In genomic region chr3:8769088-8769822, GRCh38 we compare ENCODE assay signal across 8 cellular contexts. TPM values are rescaled to one million over a fixed set of nuclear protein-coding genes. Genes with fewer than 3 reads are reported as not detected.
DNase-seq lines count a peak whose midpoint lies in the region; ATAC-seq and TF ChIP-seq lines count a peak whose summit lies in the region.

OXTR (minus strand) TSS chr3:8769613; CDS start chr3:8768187, 1,426 bp downstream.

- DNase-seq in CD4-positive, alpha-beta T cell: peak in 9 of 10 experiments; percentile 11 to 57 (median 22)
- DNase-seq in NCI-H748 treated with DMSO at 0.1 percent for 48 hours (lab: John Stamatoyannopoulos, UW) (peak; percentile 20), fibroblast of the conjunctiva (ENCODE audit: low read depth) (peak; percentile 42), neural progenitor cell (ENCODE audit: low spot score) (peak; percentile 92), suprapubic skin (ENCODE audit: low spot score in 2 of 2) (peak in 1 of 2 donors; percentile 82)
- peak; percentile 69 to 80 for DNase-seq in activated T-cell treated with anti-CD3 and anti-CD28 coated beads, Interleukin-2, amount 50 U/mL, for 72 hours

- H3K27me3 Mint-ChIP-seq in CD4-positive, alpha-beta T cell: peaks cover 54% of the 10 kb centered on the region
- peaks cover 34% of the 10 kb centered on the region for H3K27me3 Mint-ChIP-seq in activated T-cell treated with anti-CD3 and anti-CD28 coated beads, Interleukin-2, amount 50 U/mL, for 72 hours (ENCODE audit: low read depth)
- H3K27me3 Mint-ChIP-seq in neural progenitor cell (ENCODE audit: insufficient read depth, low read depth): peaks cover 23% of the 10 kb centered on the region

- WGBS in suprapubic skin: 2% methylated on average over 36 of the region's 53 CpGs

- no peaks in the 10 kb centered on the region for H3F3A ChIP-seq in neural progenitor cell (ENCODE audit: low read depth)

- CTCF ChIA-PET in CD4-positive, alpha-beta T cell (lab: Charles Lee): interaction anchor here (0.8 to 1.5 kb wide), 4 partner anchors 9 to 534 kb away, joined by 3 read pairs; no protein-coding TSS in a partner anchor

- no peaks in the 10 kb centered on the region for H3K9me3 Mint-ChIP-seq in CD4-positive, alpha-beta T cell
- H3K9me3 Mint-ChIP-seq in activated T-cell treated with anti-CD3 and anti-CD28 coated beads, Interleukin-2, amount 50 U/mL, for 72 hours: no peaks in the 10 kb centered on the region
- no peaks in the 10 kb centered on the region for H3K9me3 Mint-ChIP-seq in neural progenitor cell

- no peak within 1 kb of the TSS for H3K27ac Mint-ChIP-seq in CD4-positive, alpha-beta T cell
- H3K27ac Mint-ChIP-seq in activated T-cell treated with anti-CD3 and anti-CD28 coated beads, Interleukin-2, amount 50 U/mL, for 72 hours: no peak within 1 kb of the TSS
- H3K27ac Mint-ChIP-seq in neural progenitor cell: no peak within 1 kb of the TSS

- no peaks in the 10 kb centered on the region for H3K79me2 ChIP-seq in neural progenitor cell (ENCODE audit: low read depth)

- H3K4me3 Mint-ChIP-seq in CD4-positive, alpha-beta T cell: no peak within 1 kb of the TSS
- H3K4me3 Mint-ChIP-seq in activated T-cell treated with anti-CD3 and anti-CD28 coated beads, Interleukin-2, amount 50 U/mL, for 72 hours: peak within 1 kb of the TSS; percentile 79 to 83
- peak within 1 kb of the TSS; percentile 57 for H3K4me3 Mint-ChIP-seq in neural progenitor cell

- peak; percentile 96 for TF ChIP-seq CTCF in CD4-positive, alpha-beta T cell (IDR thresholded peaks at IDR 0.05)
- peak; percentile 99 for TF ChIP-seq CTCF in neural progenitor cell (IDR thresholded peaks at IDR 0.05)
- peak; percentile 76 to 100 for TF ChIP-seq CTCF in suprapubic skin (IDR thresholded peaks at IDR 0.05)

- POLR2A ChIA-PET in CD4-positive, alpha-beta T cell (lab: Charles Lee): no interaction called here

- TF ChIP-seq EP300 in suprapubic skin (IDR thresholded peaks at IDR 0.05): no peak

- H3K27ac ChIP-seq in CD4-positive, alpha-beta T cell (ENCODE audit: low read depth, low read length): no peak within 1 kb of the TSS
- H3K27ac ChIP-seq in neural progenitor cell (no peak within 1 kb of the TSS), suprapubic skin (no peak within 1 kb of the TSS)

- peaks cover 5% of the 10 kb centered on the region for H3K4me1 Mint-ChIP-seq in CD4-positive, alpha-beta T cell (ENCODE audit: low read depth)
- H3K4me1 Mint-ChIP-seq in activated T-cell treated with anti-CD3 and anti-CD28 coated beads, Interleukin-2, amount 50 U/mL, for 72 hours (ENCODE audit: low read depth): peaks cover 18% of the 10 kb centered on the region
- peaks cover 13% of the 10 kb centered on the region for H3K4me1 Mint-ChIP-seq in neural progenitor cell

- H4K20me1 ChIP-seq in neural progenitor cell (ENCODE audit: low read depth): no peaks in the 10 kb centered on the region

- no peak for TF ChIP-seq POLR2A in suprapubic skin (IDR thresholded peaks at IDR 0.05)

- H3K36me3 ChIP-seq in neural progenitor cell: no peaks in the 10 kb centered on the region
- no peaks in the 10 kb centered on the region for H3K36me3 ChIP-seq in suprapubic skin

- no peak within 1 kb of the TSS for H3K9ac ChIP-seq in neural progenitor cell

- no peaks in the 10 kb centered on the region for H3K9me3 ChIP-seq in CD4-positive, alpha-beta T cell (ENCODE audit: control insufficient read depth, low read length)
- no peaks in the 10 kb centered on the region for H3K9me3 ChIP-seq in neural progenitor cell (ENCODE audit: low read depth)
- H3K9me3 ChIP-seq in suprapubic skin: no peaks in the 10 kb centered on the region

- peaks cover 35% of the 10 kb centered on the region for H3K27me3 ChIP-seq in CD4-positive, alpha-beta T cell (ENCODE audit: control insufficient read depth, insufficient read depth, low read length)
- H3K27me3 ChIP-seq in neural progenitor cell (peaks cover 46% of the 10 kb centered on the region), suprapubic skin (peaks cover 55% of the 10 kb centered on the region)

- ATAC-seq in CD4-positive, alpha-beta T cell (ENCODE audit: poor library complexity): peak; percentile 60
- ATAC-seq in GM19035 (IDR thresholded peaks at IDR 0.05; ENCODE audit: unreplicated experiment) (peak; percentile 71), HG03175 (IDR thresholded peaks at IDR 0.05; ENCODE audit: unreplicated experiment) (peak; percentile 67)
- peak; percentile 83 to 87 for ATAC-seq in activated T-cell treated with anti-CD3 and anti-CD28 coated beads, Interleukin-2, amount 50 U/mL, for 72 hours (replicated peaks in 1 of 2)

- H3K4me2 ChIP-seq in neural progenitor cell: peak within 1 kb of the TSS; percentile 88

- H2AFZ ChIP-seq in neural progenitor cell (replicated peaks): peak within 1 kb of the TSS; percentile 74

- H3K36me3 Mint-ChIP-seq in CD4-positive, alpha-beta T cell (ENCODE audit: low read depth): no peaks in the 10 kb centered on the region
- no peaks in the 10 kb centered on the region for H3K36me3 Mint-ChIP-seq in activated T-cell treated with anti-CD3 and anti-CD28 coated beads, Interleukin-2, amount 50 U/mL, for 72 hours (ENCODE audit: insufficient read depth in 2 of 2)
- H3K36me3 Mint-ChIP-seq in neural progenitor cell: no peaks in the 10 kb centered on the region

- H3K4me3 ChIP-seq in neural progenitor cell: peak within 1 kb of the TSS; percentile 42
- peak within 1 kb of the TSS; percentile 42 for H3K4me3 ChIP-seq in suprapubic skin

- peaks cover 6% of the 10 kb centered on the region for H3K4me1 ChIP-seq in neural progenitor cell
- peaks cover 26% of the 10 kb centered on the region for H3K4me1 ChIP-seq in suprapubic skin

- intact Hi-C loops in CD4-positive, alpha-beta T cell (cut with DNase I, micrococcal nuclease): no loop called here

RNA-seq across cellular contexts. Expression of gene OXTR, which starts in this region (rescaled TPM):
- under 1 TPM; 0.11 to 0.17 TPM for total RNA-seq in CD4-positive, alpha-beta T cell
- total RNA-seq in activated T-cell treated with anti-CD3 and anti-CD28 coated beads, Interleukin-2, amount 50 U/mL, for 72 hours: 1 to 10 TPM in 1 of 2 donors, under 1 TPM in 1; 0.62 to 1.5 TPM
- total RNA-seq in neural progenitor cell (ENCODE audit: low replicate concordance) (2.0 and 3.9 TPM in 2 replicates), suprapubic skin (under 1 TPM in 2 of 4 donors, not detected in 2; 0.08 to 0.31 TPM)

Comparison
In these comparisons a context has a peak if more than half of its experiments do, and no peak if none do; other contexts are left out.
1. Peak in DNase-seq and ATAC-seq in CD4-positive, alpha-beta T cell; RNA of the gene not detected or under 1 TPM.